ENCODE assay signal across 30 cellular contexts in the genomic region with DNA sequence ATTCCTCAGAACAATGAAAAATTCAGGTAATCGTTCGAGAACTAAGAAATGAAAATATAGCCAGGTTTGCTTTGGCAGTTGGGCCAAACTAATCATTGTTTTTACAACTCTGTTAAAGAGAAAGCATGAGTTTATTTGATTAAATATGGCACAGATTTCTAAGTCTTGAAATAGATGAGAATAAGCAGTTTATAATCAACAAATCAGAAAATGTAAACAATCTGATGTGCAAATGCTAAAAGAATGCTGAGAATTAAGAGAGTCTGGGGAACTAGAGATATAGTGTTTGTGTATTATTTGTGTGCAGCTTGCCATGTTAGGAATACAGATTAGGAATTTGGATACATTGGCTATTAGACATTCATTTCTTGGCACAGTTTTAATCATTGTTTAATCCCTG.
DNase-seq lines count a peak whose midpoint lies in the region; ATAC-seq and TF ChIP-seq lines count a peak whose summit lies in the region.
"Had no signal": no experiment of that assay in that cellular context is flagged by ENCODE, and none has a peak within 500 bp of the region (broad histone marks: within the 10 kb centered on the region; RNA-seq: fewer than 3 reads in every experiment).

No MANE protein-coding gene starts in this region.

- 0 out of 2 replicates have a peak overlapping the region, but pooled peaks have one; percentile 13 for H3K9ac ChIP-seq in IMR-90 (ENCODE audit: low read depth, low read length)
- H3K9ac ChIP-seq: KMS-11 had no signal

- no peaks in the 10 kb centered on the region for H3K27me3 ChIP-seq in IMR-90 (ENCODE audit: control insufficient read depth, insufficient read depth, low read length)
- H3K27me3 ChIP-seq: pancreas, spleen had no signal

- peaks cover 4% of the 10 kb centered on the region for H3K36me3 ChIP-seq in IMR-90 (ENCODE audit: control insufficient read depth, insufficient read depth, low read length)
- H3K36me3 ChIP-seq: pancreas, spleen had no signal

- DNase-seq in AG08396 (ENCODE audit: low spot score) (peak; percentile 24), IMR-90 (peak; percentile 74), astrocyte of the spinal cord (ENCODE audit: low read depth, low spot score) (peak; percentile 9), hepatic stellate cell (ENCODE audit: low spot score) (peak; percentile 11)
- no peak for DNase-seq in activated CD8-positive, alpha-beta memory T cell treated with anti-CD3 and anti-CD28 coated beads, Interleukin-2, amount 10 ng/mL, durations not matched to agents 7 days and 5 days
- no peak for DNase-seq in effector CD4-positive, alpha-beta T cell
- DNase-seq: activated CD4-positive, alpha-beta T cell treated with anti-CD3 and anti-CD28 coated beads, Interleukin-2, amount 10 ng/mL, durations not matched to agents 24 days and 14 days; activated naive CD4-positive, alpha-beta T cell treated with anti-CD3 and anti-CD28 coated beads, Interleukin-2, amount 10 ng/mL, durations not matched to agents 7 days and 5 days; activated T-cell treated with anti-CD3 and anti-CD28 coated beads, Interleukin-2, amount 50 U/mL, for 72 hours; C1 segment of cervical spinal cord; Caco-2; central memory CD4-positive, alpha-beta T cell; DMS79 treated with DMSO at 0.1 percent for 48 hours; islet precursor cell; mucosa of descending colon; NCI-H1436 treated with DMSO at 0.1 percent for 48 hours; NCI-H2107; NCI-H446 treated with DMSO at 0.1 percent for 48 hours; pancreas; right cardiac atrium; SIG-M5; spleen; stimulated activated CD4-positive, alpha-beta T cell treated with anti-CD3 and anti-CD28 coated beads, Interleukin-2, amount 100 ng/mL, for 48 hours had no signal

- intact Hi-C loops in IMR-90 (cut with micrococcal nuclease) = no loop called here

- peak overlapping the region; percentile 62; the same call in 1 of the 2 replicates for H3K56ac ChIP-seq in IMR-90 (ENCODE audit: extremely low read depth, insufficient read depth, low read length)

- CTCF ChIA-PET in IMR-90 (lab: Yijun Ruan, JAX) = interaction anchor here (0.6 kb wide), 1 partner anchor 839 kb away, joined by 3 read pairs; no protein-coding TSS in a partner anchor
- CTCF ChIA-PET in activated CD8-positive, alpha-beta memory T cell treated with anti-CD3 and anti-CD28 coated beads, Interleukin-2, amount 10 ng/mL, durations not matched to agents 7 days and 5 days (lab: Charles Lee) = no interaction called here

- H3K79me1 ChIP-seq in IMR-90 (ENCODE audit: low read depth in 1 of 2, low read length in 2 of 2) = peaks cover 36 to 55% of the 10 kb centered on the region in 2 experiments

- peak; percentile 90 for ATAC-seq in IMR-90 (ENCODE audit: low read depth)
- ATAC-seq in HG03439 (IDR thresholded peaks at IDR 0.05; ENCODE audit: unreplicated experiment) = no peak
- no peak for ATAC-seq in GM18502 (IDR thresholded peaks at IDR 0.05; ENCODE audit: poor library complexity, unreplicated experiment)
- no peak for ATAC-seq in activated CD8-positive, alpha-beta memory T cell treated with anti-CD3 and anti-CD28 coated beads, Interleukin-2, amount 10 ng/mL, durations not matched to agents 7 days and 5 days
- ATAC-seq: A549; activated T-cell treated with anti-CD3 and anti-CD28 coated beads, Interleukin-2, amount 50 U/mL, for 72 hours; mucosa of descending colon; pancreas; stimulated activated effector memory CD8-positive, alpha-beta T cell treated with anti-CD3 and anti-CD28 coated beads, Interleukin-12 subunit alpha, Interleukin-12 subunit beta, amount 100 ng/mL, for 72 hours had no signal

- no peaks in the 10 kb centered on the region for H3K9me3 ChIP-seq in IMR-90 (ENCODE audit: control insufficient read depth, insufficient read depth, low read length)
- H3K9me3 ChIP-seq: Caco-2, mucosa of descending colon, pancreas had no signal

- H3K4me1 Mint-ChIP-seq in activated CD8-positive, alpha-beta memory T cell treated with anti-CD3 and anti-CD28 coated beads, Interleukin-2, amount 10 ng/mL, durations not matched to agents 7 days and 5 days = no peaks in the 10 kb centered on the region
- H3K4me1 Mint-ChIP-seq: activated CD4-positive, alpha-beta T cell treated with anti-CD3 and anti-CD28 coated beads, Interleukin-2, amount 10 ng/mL, durations not matched to agents 24 days and 14 days; activated naive CD4-positive, alpha-beta T cell treated with anti-CD3 and anti-CD28 coated beads, Interleukin-2, amount 10 ng/mL, durations not matched to agents 7 days and 5 days; stimulated activated effector memory CD8-positive, alpha-beta T cell treated with anti-CD3 and anti-CD28 coated beads, Interleukin-12 subunit alpha, Interleukin-12 subunit beta, amount 100 ng/mL, for 72 hours had no signal

- no peak for TF ChIP-seq CTCF in IMR-90 (conservative IDR thresholded peaks at IDR 0.05; ENCODE audit: low read depth, low read length)
- no peak for TF ChIP-seq CTCF in astrocyte of the spinal cord (IDR thresholded peaks at IDR 0.05; ENCODE audit: low read depth, low read length)

- peak overlapping the region; percentile 65; the same call in 1 of the 2 replicates for H3K14ac ChIP-seq in IMR-90 (replicated peaks; ENCODE audit: low read depth, low read length)

- H2BK120ac ChIP-seq in IMR-90 (ENCODE audit: low read depth, low read length) = peak overlapping the region; percentile 78

- BruUV-seq in IMR-90 (replicated peaks; lab: Mats Ljungman, UMichigan) = no TSS peak

- peaks cover 6% of the 10 kb centered on the region for H3K36me3 Mint-ChIP-seq in activated CD8-positive, alpha-beta memory T cell treated with anti-CD3 and anti-CD28 coated beads, Interleukin-2, amount 10 ng/mL, durations not matched to agents 7 days and 5 days
- H3K36me3 Mint-ChIP-seq: activated naive CD4-positive, alpha-beta T cell treated with anti-CD3 and anti-CD28 coated beads, Interleukin-2, amount 10 ng/mL, durations not matched to agents 7 days and 5 days; stimulated activated effector memory CD8-positive, alpha-beta T cell treated with anti-CD3 and anti-CD28 coated beads, Interleukin-12 subunit alpha, Interleukin-12 subunit beta, amount 100 ng/mL, for 72 hours had no signal

- no peak overlapping the region for H2AFZ ChIP-seq in IMR-90 (replicated peaks; ENCODE audit: low read length, poor library complexity)

- in situ Hi-C loops in IMR-90 (cut with MboI; ENCODE audit: low sequenced_read_pairs) = no loop called here
- in situ Hi-C loops in astrocyte of the spinal cord (cut with HindIII; ENCODE audit: low sequenced_read_pairs) = no loop called here

- H3K23ac ChIP-seq in IMR-90 (ENCODE audit: low read depth, low read length) = peak overlapping the region; percentile 49; the same call in 1 of the 2 replicates

- H3K4ac ChIP-seq in IMR-90 (ENCODE audit: low read depth, low read length) = peak overlapping the region; percentile 69; the same call in 1 of the 2 replicates

- H4K5ac ChIP-seq in IMR-90 (ENCODE audit: low read depth, low read length) = peak overlapping the region; percentile 14; the same call in 1 of the 2 replicates

- H3K4me3 Mint-ChIP-seq in activated CD8-positive, alpha-beta memory T cell treated with anti-CD3 and anti-CD28 coated beads, Interleukin-2, amount 10 ng/mL, durations not matched to agents 7 days and 5 days = no peak overlapping the region
- H3K4me3 Mint-ChIP-seq: activated CD4-positive, alpha-beta T cell treated with anti-CD3 and anti-CD28 coated beads, Interleukin-2, amount 10 ng/mL, durations not matched to agents 24 days and 14 days; activated naive CD4-positive, alpha-beta T cell treated with anti-CD3 and anti-CD28 coated beads, Interleukin-2, amount 10 ng/mL, durations not matched to agents 7 days and 5 days; activated T-cell treated with anti-CD3 and anti-CD28 coated beads, Interleukin-2, amount 50 U/mL, for 72 hours; nephron; stimulated activated effector memory CD8-positive, alpha-beta T cell treated with anti-CD3 and anti-CD28 coated beads, Interleukin-12 subunit alpha, Interleukin-12 subunit beta, amount 100 ng/mL, for 72 hours had no signal

- H3K18ac ChIP-seq in IMR-90 (ENCODE audit: low read depth, low read length) = peak overlapping the region; percentile 7; the same call in 1 of the 2 replicates

- H2BK5ac ChIP-seq in IMR-90 (ENCODE audit: low read depth, low read length, poor library complexity, severe bottlenecking) = peak overlapping the region; percentile 76

- H2AK5ac ChIP-seq in IMR-90 (ENCODE audit: low read depth, low read length) = no peak overlapping the region

- no peak for TF ChIP-seq POLR2A in IMR-90 (IDR thresholded peaks at IDR 0.05; ENCODE audit: low read depth, low read length)

- no CpG with 5 or more reads among the region's 2 CpGs for WGBS in IMR-90 (ENCODE audit: extremely low coverage in 2 of 2, insufficient read length in 1 of 2), 2 experiments

- no peaks in the 10 kb centered on the region for H3K9me3 Mint-ChIP-seq in activated CD8-positive, alpha-beta memory T cell treated with anti-CD3 and anti-CD28 coated beads, Interleukin-2, amount 10 ng/mL, durations not matched to agents 7 days and 5 days (ENCODE audit: low read depth)
- H3K9me3 Mint-ChIP-seq: activated CD4-positive, alpha-beta T cell treated with anti-CD3 and anti-CD28 coated beads, Interleukin-2, amount 10 ng/mL, durations not matched to agents 24 days and 14 days; activated naive CD4-positive, alpha-beta T cell treated with anti-CD3 and anti-CD28 coated beads, Interleukin-2, amount 10 ng/mL, durations not matched to agents 7 days and 5 days; nephron; stimulated activated effector memory CD8-positive, alpha-beta T cell treated with anti-CD3 and anti-CD28 coated beads, Interleukin-12 subunit alpha, Interleukin-12 subunit beta, amount 100 ng/mL, for 72 hours had no signal

- H3K4me2 ChIP-seq in IMR-90 (ENCODE audit: low read depth, low read length) = peak overlapping the region; percentile 90
- H3K4me2 ChIP-seq: A549, KMS-11 had no signal

- H3K27me3 Mint-ChIP-seq in activated CD8-positive, alpha-beta memory T cell treated with anti-CD3 and anti-CD28 coated beads, Interleukin-2, amount 10 ng/mL, durations not matched to agents 7 days and 5 days = no peaks in the 10 kb centered on the region
- H3K27me3 Mint-ChIP-seq: activated CD4-positive, alpha-beta T cell treated with anti-CD3 and anti-CD28 coated beads, Interleukin-2, amount 10 ng/mL, durations not matched to agents 24 days and 14 days; activated naive CD4-positive, alpha-beta T cell treated with anti-CD3 and anti-CD28 coated beads, Interleukin-2, amount 10 ng/mL, durations not matched to agents 7 days and 5 days had no signal

- no peaks in the 10 kb centered on the region; the same call in 1 of the 2 replicates for H4K20me1 ChIP-seq in IMR-90 (ENCODE audit: insufficient read depth, low read length)

- dilution Hi-C loops in IMR-90 (cut with HindIII; ENCODE audit: low sequenced_read_pairs, unreplicated experiment) = no loop called here

- H3K4me3 ChIP-seq in IMR-90 (ENCODE audit: insufficient read depth, low read depth, low read length) (peak overlapping the region; percentile 9; the same call in 1 of the 2 replicates), astrocyte of the spinal cord (ENCODE audit: low read depth, low read length) (no peak overlapping the region)
- H3K4me3 ChIP-seq: A549, mucosa of descending colon, pancreas, spleen had no signal

- no peak overlapping the region for H3K27ac Mint-ChIP-seq in activated CD8-positive, alpha-beta memory T cell treated with anti-CD3 and anti-CD28 coated beads, Interleukin-2, amount 10 ng/mL, durations not matched to agents 7 days and 5 days
- H3K27ac Mint-ChIP-seq: activated CD4-positive, alpha-beta T cell treated with anti-CD3 and anti-CD28 coated beads, Interleukin-2, amount 10 ng/mL, durations not matched to agents 24 days and 14 days; activated naive CD4-positive, alpha-beta T cell treated with anti-CD3 and anti-CD28 coated beads, Interleukin-2, amount 10 ng/mL, durations not matched to agents 7 days and 5 days; activated T-cell treated with anti-CD3 and anti-CD28 coated beads, Interleukin-2, amount 50 U/mL, for 72 hours; nephron; stimulated activated effector memory CD8-positive, alpha-beta T cell treated with anti-CD3 and anti-CD28 coated beads, Interleukin-12 subunit alpha, Interleukin-12 subunit beta, amount 100 ng/mL, for 72 hours had no signal

- peak overlapping the region; percentile 18; the same call in 1 of the 3 replicates for H2BK15ac ChIP-seq in IMR-90 (ENCODE audit: low read depth, low read length)

- no peak overlapping the region for H2AK9ac ChIP-seq in IMR-90 (replicated peaks; ENCODE audit: low read depth, low read length, poor library complexity)

- peak overlapping the region; percentile 30; the same call in 1 of the 2 replicates for H4K91ac ChIP-seq in IMR-90 (ENCODE audit: insufficient read depth, low read depth, low read length)

- POLR2A ChIA-PET in IMR-90 (lab: Charles Lee; ENCODE audit: unreplicated experiment) = no interaction called here

- H2BK20ac ChIP-seq in IMR-90 (ENCODE audit: low read depth, low read length) = peak overlapping the region; percentile 73

- peaks cover 2% of the 10 kb centered on the region; the same call in 1 of the 2 replicates for H3K9me1 ChIP-seq in IMR-90 (ENCODE audit: insufficient read depth, low read length)

- peaks cover 8% of the 10 kb centered on the region; the same call in 1 of the 2 replicates for H3K4me1 ChIP-seq in IMR-90 (ENCODE audit: control insufficient read depth, insufficient read depth, low read length)
- H3K4me1 ChIP-seq: A549, Caco-2, pancreas, spleen had no signal

- H3K27ac ChIP-seq in IMR-90 (ENCODE audit: insufficient read depth, low read length) = peak overlapping the region; percentile 93
- H3K27ac ChIP-seq: A549, epithelial cell of prostate, KMS-11, pancreas, spleen had no signal

- H4K8ac ChIP-seq in IMR-90 (ENCODE audit: low read depth in 2 of 2, low read length in 2 of 2) = peak overlapping the region in 1 of 2 experiments; percentile 28; a peak in 2 of 4 replicates

- TF ChIP-seq RAD21 in IMR-90 (IDR thresholded peaks at IDR 0.05; ENCODE audit: low read length) = no peak

Comparison
In these comparisons a context has a peak if more than half of its experiments do, and no peak if none do; other contexts are left out.
1. DNase-seq: peak in AG08396 (single experiment), IMR-90 (single experiment), astrocyte of the spinal cord (single experiment) and hepatic stellate cell (single experiment); none in activated CD8-positive, alpha-beta memory T cell treated with anti-CD3 and anti-CD28 coated beads, Interleukin-2, amount 10 ng/mL, durations not matched to agents 7 days and 5 days (single experiment) and effector CD4-positive, alpha-beta T cell (single experiment).